ENCODE assay signal across 11 cellular contexts in the genomic region with DNA sequence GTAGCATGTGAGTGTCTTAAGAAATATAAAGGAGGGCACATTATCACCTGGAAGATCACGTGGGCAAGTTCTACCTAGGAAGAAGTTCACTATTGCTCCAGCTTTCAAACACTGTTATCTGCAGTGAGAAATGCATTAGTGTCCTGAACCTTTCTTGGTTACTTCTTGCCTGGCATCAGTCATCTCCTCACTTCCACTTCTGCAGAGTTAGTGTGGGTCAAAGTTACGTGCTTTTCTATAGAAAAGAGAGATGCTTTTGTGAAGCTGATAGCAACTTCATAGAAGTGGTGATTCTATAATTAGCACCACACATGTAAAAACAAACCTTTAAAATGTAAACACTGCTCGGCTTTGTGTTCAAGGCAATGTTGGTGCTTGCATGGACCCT. TPM values are rescaled to one million over a fixed set of nuclear protein-coding genes. Genes with fewer than 3 reads are reported as not detected.
DNase-seq lines count a peak whose midpoint lies in the region; ATAC-seq and TF ChIP-seq lines count a peak whose summit lies in the region.
"Had no signal": no experiment of that assay in that cellular context is flagged by ENCODE, and none has a peak within 500 bp of the region (broad histone marks: within the 10 kb centered on the region; RNA-seq: fewer than 3 reads in every experiment).

No MANE protein-coding gene starts in this region.

- no peak overlapping the region for H3K27ac ChIP-seq in CD8-positive, alpha-beta memory T cell (ENCODE audit: low read depth, low read length)
- H3K27ac ChIP-seq in Peyer's patch (peak overlapping the region in 3 of 4 donors; percentile 39 to 74 (median 50)), esophagus muscularis mucosa (replicated peaks in 1 of 4) (peak overlapping the region; percentile 79 to 85 (median 84)), trophoblast cell (ENCODE audit: low read depth, low read length) (peak overlapping the region; percentile 69)

- H3K18ac ChIP-seq in trophoblast cell (ENCODE audit: low read length) = peak overlapping the region; percentile 48

- peak overlapping the region; percentile 60 for H3K4ac ChIP-seq in trophoblast cell (ENCODE audit: low read depth, low read length)

- no peaks in the 10 kb centered on the region for H3K36me3 ChIP-seq in CD8-positive, alpha-beta memory T cell (ENCODE audit: insufficient read depth, low read length)
- H3K36me3 ChIP-seq in Peyer's patch (peaks cover 0 to 6% (median 0%) of the 10 kb centered on the region in 3 donors), esophagus muscularis mucosa (peaks cover 0 to 13% (median 8%) of the 10 kb centered on the region in 4 donors), trophoblast cell (ENCODE audit: control insufficient read depth in 1 of 2, insufficient read depth in 2 of 2, low read length in 2 of 2) (peaks cover 13 to 19% of the 10 kb centered on the region in 2 experiments)

- H3K14ac ChIP-seq in trophoblast cell (ENCODE audit: low read length) = no peak overlapping the region

- H3K27me3 Mint-ChIP-seq in CD8-positive, alpha-beta memory T cell = no peaks in the 10 kb centered on the region

- no peak overlapping the region for H3K4me3 ChIP-seq in CD8-positive, alpha-beta memory T cell (ENCODE audit: low read length)
- no peak overlapping the region for H3K4me3 ChIP-seq in Peyer's patch
- H3K4me3 ChIP-seq in esophagus muscularis mucosa = peak overlapping the region in 1 of 4 donors; percentile 31
- H3K4me3 ChIP-seq in trophoblast cell (ENCODE audit: low read depth, low read length) = no peak overlapping the region

- H3K79me1 ChIP-seq in trophoblast cell (ENCODE audit: low read length) = peaks cover 11% of the 10 kb centered on the region

- H2BK120ac ChIP-seq in trophoblast cell (ENCODE audit: insufficient read depth, low read length, poor library complexity) = peak overlapping the region; percentile 48

- H4K8ac ChIP-seq in trophoblast cell (ENCODE audit: low read depth, low read length) = no peak overlapping the region

- peaks cover 54% of the 10 kb centered on the region for H3K4me1 ChIP-seq in CD8-positive, alpha-beta memory T cell (ENCODE audit: insufficient read depth, low read length)
- peaks cover 0 to 24% (median 0%) of the 10 kb centered on the region in 4 donors for H3K4me1 ChIP-seq in Peyer's patch
- H3K4me1 ChIP-seq in esophagus muscularis mucosa = peaks cover 64 to 86% (median 79%) of the 10 kb centered on the region in 4 donors
- H3K4me1 ChIP-seq in trophoblast cell (ENCODE audit: control insufficient read depth in 1 of 2, insufficient read depth in 2 of 2, low read length in 2 of 2) = peaks cover 12 to 25% of the 10 kb centered on the region in 2 experiments

- H3K4me2 ChIP-seq in trophoblast cell (ENCODE audit: low read length) = no peak overlapping the region

- H2AFZ ChIP-seq in trophoblast cell (ENCODE audit: insufficient read depth, low read length, poor library complexity) = no peak overlapping the region

- TF ChIP-seq EP300 in esophagus muscularis mucosa (IDR thresholded peaks at IDR 0.05) = no peak

- intact Hi-C loops in esophagus muscularis mucosa (cut with DNase I) = no loop called here

- H3K4me3 Mint-ChIP-seq in CD8-positive, alpha-beta memory T cell = peak overlapping the region in 5 of 7 donors; percentile 0 to 46 (median 20)

- no peak overlapping the region for H4K12ac ChIP-seq in trophoblast cell (ENCODE audit: low read depth, low read length)

- POLR2A ChIA-PET in CD8-positive, alpha-beta memory T cell (lab: Charles Lee) = no interaction called here

- ATAC-seq in GM18511 (IDR thresholded peaks at IDR 0.05; ENCODE audit: unreplicated experiment) = no peak
- ATAC-seq in GM21515 (IDR thresholded peaks at IDR 0.05; ENCODE audit: unreplicated experiment) = no peak
- ATAC-seq: esophagus mucosa had no signal

- H4K91ac ChIP-seq in trophoblast cell (ENCODE audit: low read depth, low read length) = peak overlapping the region; percentile 20

- no peaks in the 10 kb centered on the region for H3K9me3 ChIP-seq in CD8-positive, alpha-beta memory T cell (ENCODE audit: low read length)
- H3K9me3 ChIP-seq in Peyer's patch = no peaks in the 10 kb centered on the region
- no peaks in the 10 kb centered on the region for H3K9me3 ChIP-seq in esophagus muscularis mucosa
- peaks cover 1% of the 10 kb centered on the region for H3K9me3 ChIP-seq in trophoblast cell (ENCODE audit: insufficient read depth, low read depth, low read length)

- H3K4me1 Mint-ChIP-seq in CD8-positive, alpha-beta memory T cell = peaks cover 78 to 96% (median 88%) of the 10 kb centered on the region in 3 donors

- peaks cover 23 to 84% (median 31%) of the 10 kb centered on the region in 3 donors for H3K36me3 Mint-ChIP-seq in CD8-positive, alpha-beta memory T cell

- H3K27ac Mint-ChIP-seq in CD8-positive, alpha-beta memory T cell = peak overlapping the region in 7 of 8 donors; percentile 30 to 91 (median 56)

- H2BK12ac ChIP-seq in trophoblast cell (ENCODE audit: low read length) = peak overlapping the region; percentile 53

- peaks cover 7% of the 10 kb centered on the region for H3K79me2 ChIP-seq in trophoblast cell (ENCODE audit: control insufficient read depth, insufficient read depth, low read length, poor library complexity)

- TF ChIP-seq CTCF in Peyer's patch (IDR thresholded peaks at IDR 0.05) (no peak), esophagus muscularis mucosa (IDR thresholded peaks at IDR 0.05) (no peak)

- no peak overlapping the region for H3K23ac ChIP-seq in trophoblast cell (ENCODE audit: low read length)

- H3K9me3 Mint-ChIP-seq in CD8-positive, alpha-beta memory T cell = no peaks in the 10 kb centered on the region

- no peaks in the 10 kb centered on the region for H3K27me3 ChIP-seq in CD8-positive, alpha-beta memory T cell (ENCODE audit: insufficient read depth, low read length, poor library complexity, severe bottlenecking)
- H3K27me3 ChIP-seq in Peyer's patch (no peaks in the 10 kb centered on the region), esophagus muscularis mucosa (no peaks in the 10 kb centered on the region), trophoblast cell (ENCODE audit: insufficient read depth, low read length) (no peaks in the 10 kb centered on the region)

- no peak overlapping the region for H2AK5ac ChIP-seq in trophoblast cell (ENCODE audit: low read length)

- no peak overlapping the region for H3K9ac ChIP-seq in trophoblast cell (ENCODE audit: low read length)

- no peak for DNase-seq in CD8-positive, alpha-beta memory T cell
- no peak for DNase-seq in Peyer's patch
- DNase-seq in esophagus muscularis mucosa (ENCODE audit: extremely low spot score) = peak; percentile 31
- no peak for DNase-seq in trophoblast cell
- no peak for DNase-seq in NK-92 treated with Interleukin-12 subunit alpha and Interleukin-12 subunit beta, amount 100 ng/mL, for 24 hours (lab: John Stamatoyannopoulos, UW)
- no peak for DNase-seq in 8988T
- DNase-seq: NCI-H2029, SHP77 had no signal

- peak overlapping the region; percentile 28 for H2BK5ac ChIP-seq in trophoblast cell (ENCODE audit: low read depth, low read length, poor library complexity)

- 60% methylated on average over 3 of the region's 3 CpGs for WGBS in esophagus muscularis mucosa
- no CpG with 5 or more reads among the region's 3 CpGs for WGBS in trophoblast cell (ENCODE audit: extremely low coverage, insufficient coverage, insufficient read length)

- TF ChIP-seq POLR2A in Peyer's patch (IDR thresholded peaks at IDR 0.05) = no peak
- no peak for TF ChIP-seq POLR2A in esophagus muscularis mucosa (IDR thresholded peaks at IDR 0.05; ENCODE audit: low read depth)

- CTCF ChIA-PET in CD8-positive, alpha-beta memory T cell (lab: Charles Lee) = interaction anchor here (0.9 to 1.2 kb wide), 2 partner anchors 9 to 22 kb away, joined by 3 read pairs; no protein-coding TSS in a partner anchor

RNA-seq across cellular contexts. Expression of a gene that starts 57.2 kb away (rescaled TPM):
- total RNA-seq in CD8-positive, alpha-beta memory T cell = 100 to 1,000 TPM; 134 to 136 TPM
- 163 TPM for polyA plus RNA-seq in CD8-positive, alpha-beta memory T cell
- total RNA-seq in Peyer's patch (10 to 100 TPM; 20.3 to 29.7 (median 22.7) TPM), esophagus muscularis mucosa (10 to 100 TPM; 19.5 to 44.0 (median 40.9) TPM)
- 172 TPM in 2 replicates for polyA plus RNA-seq in trophoblast cell (2013)

RNA-seq across cellular contexts. Expression of a gene that starts 57.2 kb away (rescaled TPM):
- total RNA-seq in CD8-positive, alpha-beta memory T cell = 10 to 100 TPM; 23.2 to 23.8 TPM
- polyA plus RNA-seq in CD8-positive, alpha-beta memory T cell = 1.4 TPM
- total RNA-seq in Peyer's patch = 10 to 100 TPM; 15.8 to 20.5 (median 17.7) TPM
- 10 to 100 TPM in 3 of 4 donors, 1 to 10 TPM in 1; 7.3 to 15.4 (median 13.1) TPM for total RNA-seq in esophagus muscularis mucosa
- polyA plus RNA-seq in trophoblast cell (2013) = 4.2 and 4.5 TPM in 2 replicates
